Comparison of ENCODE assay signal across 8 cellular contexts in the genomic region with DNA sequence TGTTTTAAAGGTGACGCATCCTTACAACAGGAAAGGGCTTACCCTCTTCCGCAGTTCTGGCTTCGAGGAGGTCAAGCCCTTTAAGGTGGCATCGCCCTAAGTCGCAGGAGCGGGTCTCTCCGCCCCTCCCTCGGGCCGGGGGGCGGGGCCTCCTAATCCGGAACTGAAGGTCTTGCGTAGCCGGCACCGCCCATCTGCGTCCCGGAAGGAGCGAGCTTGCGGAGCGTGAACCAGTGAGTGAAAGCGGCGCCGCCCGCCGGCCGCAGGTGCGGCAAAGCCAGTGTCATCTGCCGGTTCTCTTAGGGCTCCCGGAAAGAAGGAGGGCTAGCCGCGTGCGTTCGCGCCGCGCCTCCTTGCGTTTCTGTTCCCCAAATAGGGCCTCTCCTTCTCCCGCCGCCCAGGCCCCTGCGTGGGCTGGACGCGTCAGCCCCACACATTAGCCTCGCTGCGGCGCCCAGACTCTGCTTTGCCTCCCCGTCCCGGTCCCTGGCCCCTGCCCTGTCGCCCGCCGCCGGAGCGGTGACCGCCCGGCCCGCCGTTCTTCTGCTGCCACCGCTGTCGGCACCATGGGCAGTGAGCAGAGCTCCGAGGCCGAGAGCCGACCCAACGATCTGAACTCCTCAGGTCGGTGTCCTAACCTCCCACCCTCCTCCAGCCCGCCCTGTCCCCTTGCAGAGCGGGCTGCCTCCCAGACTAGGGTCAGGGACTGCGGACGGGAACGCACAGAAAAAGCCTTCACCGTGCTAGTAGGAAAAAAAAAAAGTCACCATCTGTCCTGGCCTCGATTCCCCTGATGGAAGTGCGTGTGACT. TPM values are rescaled to one million over a fixed set of nuclear protein-coding genes. Genes with fewer than 3 reads are reported as not detected.
DNase-seq lines count a peak whose midpoint lies in the region; ATAC-seq and TF ChIP-seq lines count a peak whose summit lies in the region.

A gene (plus strand): TSS at position 193 of the 811 bp plus-strand sequence. CDS start 374 bp downstream, at position 567.

- H3K27ac ChIP-seq in smooth muscle cell (ENCODE audit: low read depth), result peak within 1 kb of the TSS; percentile 79

- H3K27me3 Mint-ChIP-seq in WTC11 (ENCODE audit: low read depth), result no peaks in the 10 kb centered on the region

- H3K4me3 ChIP-seq in AG09309 (ENCODE audit: control insufficient read depth, low read depth, low read length) (peak within 1 kb of the TSS; percentile 80), cardiac fibroblast (replicated peaks in 1 of 2; ENCODE audit: low read depth in 2 of 2, low read length in 2 of 2) (peak within 1 kb of the TSS; percentile 72 to 93), smooth muscle cell (peak within 1 kb of the TSS; percentile 74)

- under 1% methylated on average over 67 of the region's 70 CpGs for WGBS in smooth muscle cell (ENCODE audit: low lambda C conversion rate)

- no peaks in the 10 kb centered on the region for H3K9me3 ChIP-seq in smooth muscle cell (replicated peaks; ENCODE audit: low read depth)

- peak within 1 kb of the TSS; percentile 94 for H2AFZ ChIP-seq in smooth muscle cell (ENCODE audit: low read depth)

- TF ChIP-seq CTCF in AG09309 (IDR thresholded peaks at IDR 0.05; ENCODE audit: control insufficient read depth, insufficient read depth, low read depth, low read length, missing control alignments) (no peak), WTC11 (IDR thresholded peaks at IDR 0.05) (no peak), cardiac fibroblast (IDR thresholded peaks at IDR 0.05; ENCODE audit: low read depth, low read length) (peak; percentile 19), smooth muscle cell (IDR thresholded peaks at IDR 0.05; ENCODE audit: borderline replicate concordance, insufficient read depth, poor library complexity, severe bottlenecking) (peak; percentile 10)

- H3K27me3 ChIP-seq in smooth muscle cell (ENCODE audit: low read depth), result no peaks in the 10 kb centered on the region

- peaks cover 23% of the 10 kb centered on the region for H3K79me2 ChIP-seq in smooth muscle cell (ENCODE audit: low read depth)

- H3F3A ChIP-seq in smooth muscle cell (ENCODE audit: low read depth), result no peaks in the 10 kb centered on the region

- H4K20me1 ChIP-seq in smooth muscle cell (ENCODE audit: low read depth), result peaks cover 2% of the 10 kb centered on the region

- CTCF ChIA-PET in WTC11 (lab: Charles Lee), result interaction anchor here (0.6 to 1.9 kb wide), 15 partner anchors 8 to 380 kb away, joined by 3 to 9 read pairs (median 3); a partner anchor contains a TSS

- peaks cover 11% of the 10 kb centered on the region for H3K4me1 ChIP-seq in smooth muscle cell (ENCODE audit: low read depth)

- H3K9me3 Mint-ChIP-seq in WTC11, result no peaks in the 10 kb centered on the region

- peak within 1 kb of the TSS; percentile 82 for H3K4me3 Mint-ChIP-seq in WTC11

- peaks cover 28% of the 10 kb centered on the region for H3K4me1 Mint-ChIP-seq in WTC11

- POLR2A ChIA-PET in WTC11 (lab: Charles Lee), result interaction anchor here (0.5 to 1.3 kb wide), 8 partner anchors 11 to 369 kb away, joined by 3 to 6 read pairs (median 3); no protein-coding TSS in a partner anchor

- H3K36me3 Mint-ChIP-seq in WTC11, result no peaks in the 10 kb centered on the region

- no peaks in the 10 kb centered on the region for H3K36me3 ChIP-seq in smooth muscle cell (ENCODE audit: low read depth)

- ATAC-seq in GM18909 (IDR thresholded peaks at IDR 0.05; ENCODE audit: poor library complexity, unreplicated experiment) (peak; percentile 88), HG03175 (IDR thresholded peaks at IDR 0.05; ENCODE audit: unreplicated experiment) (peak; percentile 82), WTC11 (peak; percentile 96)

- peak within 1 kb of the TSS; percentile 64 for H3K27ac Mint-ChIP-seq in WTC11

- H3K9ac ChIP-seq in smooth muscle cell (ENCODE audit: low read depth), result peak within 1 kb of the TSS; percentile 77

- DNase-seq in AG09309 (ENCODE audit: low read depth), result peak; percentile 59
- peak; percentile 75 for DNase-seq in NCI-H2227 treated with DMSO at 0.1 percent for 48 hours (lab: John Stamatoyannopoulos, UW)
- peak; percentile 98 for DNase-seq in WTC11 (ENCODE audit: low spot score)
- DNase-seq in cardiac fibroblast (ENCODE audit: low read depth in 2 of 2), result peak; percentile 92 to 94
- peak; percentile 97 for DNase-seq in iPS-NIHi7 (ENCODE audit: extremely low spot score)
- DNase-seq in smooth muscle cell (lab: John Stamatoyannopoulos, UW; ENCODE audit: unreplicated experiment), result peak; percentile 73

- peak within 1 kb of the TSS; percentile 92 for H3K4me2 ChIP-seq in smooth muscle cell

TF ChIP-seq in WTC11, 78 proteins besides CTCF, POLR2A, EP300 and RAD21 (continues in another document):
- no peak for TF ChIP-seq RORB (CRISPR knock-in tag; IDR thresholded peaks at IDR 0.05)
- no peak for TF ChIP-seq ZNF671 (CRISPR knock-in tag; IDR thresholded peaks at IDR 0.05)
- TF ChIP-seq, protein P1, sequence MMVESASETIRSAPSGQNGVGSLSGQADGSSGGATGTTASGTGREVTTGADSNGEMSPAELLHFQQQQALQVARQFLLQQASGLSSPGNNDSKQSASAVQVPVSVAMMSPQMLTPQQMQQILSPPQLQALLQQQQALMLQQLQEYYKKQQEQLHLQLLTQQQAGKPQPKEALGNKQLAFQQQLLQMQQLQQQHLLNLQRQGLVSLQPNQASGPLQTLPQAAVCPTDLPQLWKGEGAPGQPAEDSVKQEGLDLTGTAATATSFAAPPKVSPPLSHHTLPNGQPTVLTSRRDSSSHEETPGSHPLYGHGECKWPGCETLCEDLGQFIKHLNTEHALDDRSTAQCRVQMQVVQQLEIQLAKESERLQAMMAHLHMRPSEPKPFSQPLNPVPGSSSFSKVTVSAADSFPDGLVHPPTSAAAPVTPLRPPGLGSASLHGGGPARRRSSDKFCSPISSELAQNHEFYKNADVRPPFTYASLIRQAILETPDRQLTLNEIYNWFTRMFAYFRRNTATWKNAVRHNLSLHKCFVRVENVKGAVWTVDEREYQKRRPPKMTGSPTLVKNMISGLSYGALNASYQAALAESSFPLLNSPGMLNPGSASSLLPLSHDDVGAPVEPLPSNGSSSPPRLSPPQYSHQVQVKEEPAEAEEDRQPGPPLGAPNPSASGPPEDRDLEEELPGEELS (CRISPR knock-in tag; IDR thresholded peaks at IDR 0.05), result peak; percentile 73
- no peak for TF ChIP-seq ZNF138 (CRISPR knock-in tag; conservative IDR thresholded peaks at IDR 0.05)
- no peak for TF ChIP-seq PRRX2 (CRISPR knock-in tag; IDR thresholded peaks at IDR 0.05)
- TF ChIP-seq EMX1 (CRISPR knock-in tag; IDR thresholded peaks at IDR 0.05), result no peak
- TF ChIP-seq ESRRA (CRISPR knock-in tag; IDR thresholded peaks at IDR 0.05; ENCODE audit: borderline replicate concordance), result 0 out of 2 replicates have a peak, but pooled peaks have one; percentile 39
- TF ChIP-seq, protein P2, sequence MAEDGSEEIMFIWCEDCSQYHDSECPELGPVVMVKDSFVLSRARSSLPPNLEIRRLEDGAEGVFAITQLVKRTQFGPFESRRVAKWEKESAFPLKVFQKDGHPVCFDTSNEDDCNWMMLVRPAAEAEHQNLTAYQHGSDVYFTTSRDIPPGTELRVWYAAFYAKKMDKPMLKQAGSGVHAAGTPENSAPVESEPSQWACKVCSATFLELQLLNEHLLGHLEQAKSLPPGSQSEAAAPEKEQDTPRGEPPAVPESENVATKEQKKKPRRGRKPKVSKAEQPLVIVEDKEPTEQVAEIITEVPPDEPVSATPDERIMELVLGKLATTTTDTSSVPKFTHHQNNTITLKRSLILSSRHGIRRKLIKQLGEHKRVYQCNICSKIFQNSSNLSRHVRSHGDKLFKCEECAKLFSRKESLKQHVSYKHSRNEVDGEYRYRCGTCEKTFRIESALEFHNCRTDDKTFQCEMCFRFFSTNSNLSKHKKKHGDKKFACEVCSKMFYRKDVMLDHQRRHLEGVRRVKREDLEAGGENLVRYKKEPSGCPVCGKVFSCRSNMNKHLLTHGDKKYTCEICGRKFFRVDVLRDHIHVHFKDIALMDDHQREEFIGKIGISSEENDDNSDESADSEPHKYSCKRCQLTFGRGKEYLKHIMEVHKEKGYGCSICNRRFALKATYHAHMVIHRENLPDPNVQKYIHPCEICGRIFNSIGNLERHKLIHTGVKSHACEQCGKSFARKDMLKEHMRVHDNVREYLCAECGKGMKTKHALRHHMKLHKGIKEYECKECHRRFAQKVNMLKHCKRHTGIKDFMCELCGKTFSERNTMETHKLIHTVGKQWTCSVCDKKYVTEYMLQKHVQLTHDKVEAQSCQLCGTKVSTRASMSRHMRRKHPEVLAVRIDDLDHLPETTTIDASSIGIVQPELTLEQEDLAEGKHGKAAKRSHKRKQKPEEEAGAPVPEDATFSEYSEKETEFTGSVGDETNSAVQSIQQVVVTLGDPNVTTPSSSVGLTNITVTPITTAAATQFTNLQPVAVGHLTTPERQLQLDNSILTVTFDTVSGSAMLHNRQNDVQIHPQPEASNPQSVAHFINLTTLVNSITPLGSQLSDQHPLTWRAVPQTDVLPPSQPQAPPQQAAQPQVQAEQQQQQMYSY (CRISPR knock-in tag; IDR thresholded peaks at IDR 0.05), result no peak
- TF ChIP-seq ZNF121 (CRISPR knock-in tag; IDR thresholded peaks at IDR 0.05), result no peak
- no peak for TF ChIP-seq NFATC4 (CRISPR knock-in tag; IDR thresholded peaks at IDR 0.05)
- TF ChIP-seq, protein P3, sequence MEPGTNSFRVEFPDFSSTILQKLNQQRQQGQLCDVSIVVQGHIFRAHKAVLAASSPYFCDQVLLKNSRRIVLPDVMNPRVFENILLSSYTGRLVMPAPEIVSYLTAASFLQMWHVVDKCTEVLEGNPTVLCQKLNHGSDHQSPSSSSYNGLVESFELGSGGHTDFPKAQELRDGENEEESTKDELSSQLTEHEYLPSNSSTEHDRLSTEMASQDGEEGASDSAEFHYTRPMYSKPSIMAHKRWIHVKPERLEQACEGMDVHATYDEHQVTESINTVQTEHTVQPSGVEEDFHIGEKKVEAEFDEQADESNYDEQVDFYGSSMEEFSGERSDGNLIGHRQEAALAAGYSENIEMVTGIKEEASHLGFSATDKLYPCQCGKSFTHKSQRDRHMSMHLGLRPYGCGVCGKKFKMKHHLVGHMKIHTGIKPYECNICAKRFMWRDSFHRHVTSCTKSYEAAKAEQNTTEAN (CRISPR knock-in tag; IDR thresholded peaks at IDR 0.05), result no peak
- peak; percentile 66 for TF ChIP-seq GABPB1 (CRISPR knock-in tag; IDR thresholded peaks at IDR 0.05)
- peak; percentile 72 for TF ChIP-seq CREM (CRISPR knock-in tag; IDR thresholded peaks at IDR 0.05)
- TF ChIP-seq, protein P4, sequence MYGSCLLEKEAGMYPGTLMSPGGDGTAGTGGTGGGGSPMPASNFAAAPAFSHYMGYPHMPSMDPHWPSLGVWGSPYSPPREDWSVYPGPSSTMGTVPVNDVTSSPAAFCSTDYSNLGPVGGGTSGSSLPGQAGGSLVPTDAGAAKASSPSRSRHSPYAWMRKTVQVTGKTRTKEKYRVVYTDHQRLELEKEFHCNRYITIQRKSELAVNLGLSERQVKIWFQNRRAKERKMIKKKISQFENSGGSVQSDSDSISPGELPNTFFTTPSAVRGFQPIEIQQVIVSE (CRISPR knock-in tag; IDR thresholded peaks at IDR 0.05; ENCODE audit: borderline replicate concordance), result no peak
- no peak for TF ChIP-seq TCF7 (CRISPR knock-in tag; IDR thresholded peaks at IDR 0.05; ENCODE audit: low read depth)

RNA-seq across cellular contexts. Expression of the gene that starts here (rescaled TPM):
- total RNA-seq in WTC11 (2021), result 13.2 to 16.4 TPM (median 15.1 TPM) in 3 replicates
- total RNA-seq in smooth muscle cell, result 11.2 and 29.8 TPM in 2 replicates
- polyA plus RNA-seq in smooth muscle cell, result 8.0 and 11.7 TPM in 2 replicates

Comparison
In these comparisons a context has a peak if more than half of its experiments do, and no peak if none do; other contexts are left out.
1. Peak in every context shown above with its lines: DNase-seq, ATAC-seq, H3K4me3 ChIP-seq and H3K27ac ChIP-seq.
2. CTCF ChIP-seq: peak in cardiac fibroblast (single experiment) and smooth muscle cell (single experiment); none in AG09309 (single experiment) and WTC11 (single experiment).